9 cellular contexts compared by ENCODE assay signal in genomic region chr15:39171944-39172368, GRCh38.
A peak's percentile ranks its signal among the peaks of the same experiment; 100 is the strongest.
DNase-seq lines count a peak whose midpoint lies in the region; ATAC-seq and TF ChIP-seq lines count a peak whose summit lies in the region.
"Had no signal": no experiment of that assay in that cellular context is flagged by ENCODE, and none has a peak within 500 bp of the region (broad histone marks: within the 10 kb centered on the region; RNA-seq: fewer than 3 reads in every experiment).

No MANE protein-coding gene starts in this region.

- peak; percentile 84 for ATAC-seq in activated naive CD8-positive, alpha-beta T cell treated with anti-CD3 and anti-CD28 coated beads, Interleukin-2, amount 50 U/mL, for 24 hours
- no peak for ATAC-seq in GM18868 (IDR thresholded peaks at IDR 0.05; ENCODE audit: unreplicated experiment)

- POLR2A ChIA-PET in AG04450 (lab: Yijun Ruan, JAX) = interaction anchor here (0.8 to 3.8 kb wide), 6 partner anchors 9 to 415 kb away, joined by 3 to 44 read pairs (median 6); partner anchors contain the start of gene THBS1

- no peak overlapping the region for H3K4me3 Mint-ChIP-seq in activated naive CD8-positive, alpha-beta T cell treated with anti-CD3 and anti-CD28 coated beads, Interleukin-2, amount 50 U/mL, for 24 hours

- H3K36me3 ChIP-seq in HAP-1 (replicated peaks) (no peaks in the 10 kb centered on the region), right atrium auricular region (no peaks in the 10 kb centered on the region)

- peak overlapping the region; percentile 94 for H3K27ac ChIP-seq in AG04450 (ENCODE audit: low read depth, low read length)
- peak overlapping the region in 1 of 2 donors; percentile 49 for H3K27ac ChIP-seq in right atrium auricular region
- H3K27ac ChIP-seq: parathyroid adenoma had no signal

- H3K27me3 Mint-ChIP-seq in activated naive CD8-positive, alpha-beta T cell treated with anti-CD3 and anti-CD28 coated beads, Interleukin-2, amount 50 U/mL, for 24 hours = peaks cover 23% of the 10 kb centered on the region

- peaks cover 4% of the 10 kb centered on the region for H3K4me1 Mint-ChIP-seq in activated naive CD8-positive, alpha-beta T cell treated with anti-CD3 and anti-CD28 coated beads, Interleukin-2, amount 50 U/mL, for 24 hours

- H3K27me3 ChIP-seq in AG04450 (ENCODE audit: control insufficient read depth, insufficient read depth, low read length) (no peaks in the 10 kb centered on the region), HAP-1 (ENCODE audit: low read depth) (peaks cover 5% of the 10 kb centered on the region; the same call in 1 of the 2 replicates), right atrium auricular region (no peaks in the 10 kb centered on the region)

- TF ChIP-seq CTCF in AG04450 (IDR thresholded peaks at IDR 0.05; ENCODE audit: low read depth, low read length) (peak; percentile 66), right atrium auricular region (IDR thresholded peaks at IDR 0.05) (peak in 1 of 2 donors; percentile 59)

- H3K4me1 ChIP-seq in HAP-1 (peaks cover 12% of the 10 kb centered on the region), right atrium auricular region (peaks cover 0 to 23% of the 10 kb centered on the region in 2 donors)
- H3K4me1 ChIP-seq: parathyroid adenoma had no signal

- no peak overlapping the region for H3K4me3 ChIP-seq in AG04450 (ENCODE audit: low read depth, low read length)
- H3K4me3 ChIP-seq in HAP-1 = no peak overlapping the region
- H3K4me3 ChIP-seq in right atrium auricular region = no peak overlapping the region

- DNase-seq in AG04450 (ENCODE audit: low read depth, low spot score) = peak; percentile 96
- DNase-seq in HAP-1 (ENCODE audit: low spot score in 2 of 2) = peak; percentile 63 to 77
- peak; percentile 61 for DNase-seq in NCI-H345 treated with DMSO at 0.1 percent for 48 hours (lab: John Stamatoyannopoulos, UW; ENCODE audit: unreplicated experiment)
- peak; percentile 39 for DNase-seq in activated naive CD8-positive, alpha-beta T cell treated with anti-CD3 and anti-CD28 coated beads, Interleukin-2, amount 50 U/mL, for 24 hours
- peak; percentile 72 for DNase-seq in right atrium auricular region (ENCODE audit: low spot score)
- peak; percentile 27 for DNase-seq in retina
- DNase-seq in NK-92 treated with Interleukin-12 subunit alpha and Interleukin-12 subunit beta, amount 100 ng/mL, for 24 hours (lab: John Stamatoyannopoulos, UW) = no peak

- H3K27ac Mint-ChIP-seq in activated naive CD8-positive, alpha-beta T cell treated with anti-CD3 and anti-CD28 coated beads, Interleukin-2, amount 50 U/mL, for 24 hours = no peak overlapping the region

- no peaks in the 10 kb centered on the region for H3K36me3 Mint-ChIP-seq in activated naive CD8-positive, alpha-beta T cell treated with anti-CD3 and anti-CD28 coated beads, Interleukin-2, amount 50 U/mL, for 24 hours (ENCODE audit: low read depth)

- in situ Hi-C loops in HAP-1 (cut with MboI; ENCODE audit: low sequenced_read_pairs) = loop anchor here (25.0 kb wide), 1 partner anchor 415 kb away; the partner anchor contains the start of gene THBS1

- no peaks in the 10 kb centered on the region for H3K9me3 Mint-ChIP-seq in activated naive CD8-positive, alpha-beta T cell treated with anti-CD3 and anti-CD28 coated beads, Interleukin-2, amount 50 U/mL, for 24 hours

- H3K9me3 ChIP-seq in AG04450 (ENCODE audit: control insufficient read depth, insufficient read depth, low read length) (no peaks in the 10 kb centered on the region), HAP-1 (no peaks in the 10 kb centered on the region), right atrium auricular region (no peaks in the 10 kb centered on the region)

- CTCF ChIA-PET in AG04450 (lab: Charles Lee) = interaction anchor here (0.6 to 1.9 kb wide), 5 partner anchors 37 to 465 kb away, joined by 3 to 15 read pairs (median 4); partner anchors contain the start of gene THBS1
